In the genomic region with DNA sequence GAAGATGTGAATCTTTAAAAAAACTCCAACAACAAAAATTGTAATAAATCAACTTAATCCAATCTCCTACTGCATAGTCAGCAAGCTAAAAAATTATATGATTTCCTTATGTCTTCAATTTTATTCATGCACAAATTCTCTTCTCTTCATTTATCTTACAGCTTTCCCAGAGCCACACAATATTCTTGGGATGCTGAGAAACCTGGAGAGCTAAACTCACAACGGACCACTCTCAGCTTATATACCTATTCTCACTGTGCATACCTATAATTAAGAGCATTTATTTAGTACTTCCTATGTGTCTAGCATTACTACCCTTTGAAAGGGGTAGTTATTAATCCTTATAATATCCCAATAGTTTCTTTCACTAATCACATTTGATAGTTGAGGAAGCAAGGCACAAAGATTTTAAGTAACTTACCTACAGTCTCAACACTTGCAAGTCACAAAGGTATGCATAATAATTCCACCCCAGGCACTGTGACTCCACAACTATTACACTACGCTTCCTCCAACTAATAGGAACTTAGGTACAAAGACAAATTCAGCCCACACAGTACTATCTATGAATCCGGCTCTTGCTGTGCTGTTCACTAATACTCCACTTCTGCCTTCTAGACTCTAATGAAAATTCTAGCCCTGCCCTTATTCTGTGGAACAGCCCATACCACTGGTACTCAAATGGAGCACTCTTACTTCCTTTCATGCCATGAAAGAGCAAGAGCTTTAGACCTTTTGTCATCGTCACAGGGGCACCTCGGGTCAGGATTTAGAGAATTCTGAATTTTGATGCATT, we compare ENCODE assay signal across 26 cellular contexts.
"Had no signal": no experiment of that assay in that cellular context is flagged by ENCODE, and none has a peak within 500 bp of the region (broad histone marks: within the 10 kb centered on the region; RNA-seq: fewer than 3 reads in every experiment).

No MANE protein-coding gene starts in this region.

- H3K4me3 Mint-ChIP-seq: activated CD4-positive, alpha-beta memory T cell treated with anti-CD3 and anti-CD28 coated beads for 36 hours; activated CD4-positive, alpha-beta T cell treated with anti-CD3 and anti-CD28 coated beads, Interleukin-2, amount 10 ng/mL, durations not matched to agents 24 days and 14 days; activated naive CD8-positive, alpha-beta T cell treated with anti-CD3 and anti-CD28 coated beads, Interleukin-2, amount 10 ng/mL, durations not matched to agents 7 days and 5 days; T-helper 17 cell; WTC11 had no signal

- H3K36me3 ChIP-seq: cardiac muscle cell, Peyer's patch, SJCRH30 had no signal

- H3K27me3 ChIP-seq: cardiac muscle cell, Peyer's patch, SJCRH30 had no signal

- ATAC-seq: T-helper 17 cell, WTC11 had no signal

- H3K27ac Mint-ChIP-seq: activated CD4-positive, alpha-beta memory T cell treated with anti-CD3 and anti-CD28 coated beads for 36 hours; activated CD4-positive, alpha-beta T cell treated with anti-CD3 and anti-CD28 coated beads, Interleukin-2, amount 10 ng/mL, durations not matched to agents 24 days and 14 days; activated naive CD8-positive, alpha-beta T cell treated with anti-CD3 and anti-CD28 coated beads, Interleukin-2, amount 10 ng/mL, durations not matched to agents 7 days and 5 days; brain; T-helper 17 cell; WTC11 had no signal

- DNase-seq: activated CD4-positive, alpha-beta memory T cell treated with anti-CD3 and anti-CD28 coated beads for 36 hours; activated CD4-positive, alpha-beta T cell treated with anti-CD3 and anti-CD28 coated beads, Interleukin-2, amount 10 ng/mL, durations not matched to agents 24 days and 14 days; activated CD4-positive, CD25-positive, alpha-beta regulatory T cell treated with anti-CD3 and anti-CD28 coated beads, Interleukin-2, amount 50 U/mL, for 72 hours; activated CD8-positive, alpha-beta memory T cell treated with anti-CD3 and anti-CD28 coated beads, Interleukin-2, amount 50 U/mL, for 4 hours; activated naive CD4-positive, alpha-beta T cell treated with anti-CD3 and anti-CD28 coated beads, Interleukin-2, amount 50 U/mL, for 16 hours; activated naive CD8-positive, alpha-beta T cell treated with anti-CD3 and anti-CD28 coated beads, Interleukin-2, amount 10 ng/mL, durations not matched to agents 7 days and 5 days; amniotic stem cell; Kasumi-1; KBM-7; NCI-H1092; NCI-H1417 treated with DMSO at 0.1 percent for 48 hours; NCI-H1694; NCI-H2029; NCI-H345; NCI-H510A; NCI-H526 treated with DMSO at 0.1 percent for 48 hours; Peyer's patch; Right ventricle myocardium superior; SJCRH30; T-helper 17 cell; T-helper 9 cell had no signal

- FAIRE-seq: astrocyte had no signal

- H3K4me3 ChIP-seq: cardiac muscle cell, Peyer's patch, SJCRH30 had no signal

- H3K9me3 ChIP-seq: Peyer's patch, SJCRH30 had no signal

- H3K36me3 Mint-ChIP-seq: activated CD4-positive, alpha-beta memory T cell treated with anti-CD3 and anti-CD28 coated beads for 36 hours; activated naive CD8-positive, alpha-beta T cell treated with anti-CD3 and anti-CD28 coated beads, Interleukin-2, amount 10 ng/mL, durations not matched to agents 7 days and 5 days; brain; WTC11 had no signal

- H3K27ac ChIP-seq: cardiac muscle cell, Peyer's patch, RWPE1, SJCRH30 had no signal

- H3K9me3 Mint-ChIP-seq: activated CD4-positive, alpha-beta memory T cell treated with anti-CD3 and anti-CD28 coated beads for 36 hours; activated CD4-positive, alpha-beta T cell treated with anti-CD3 and anti-CD28 coated beads, Interleukin-2, amount 10 ng/mL, durations not matched to agents 24 days and 14 days; activated naive CD8-positive, alpha-beta T cell treated with anti-CD3 and anti-CD28 coated beads, Interleukin-2, amount 10 ng/mL, durations not matched to agents 7 days and 5 days; brain; WTC11 had no signal

- H3K27me3 Mint-ChIP-seq: activated CD4-positive, alpha-beta memory T cell treated with anti-CD3 and anti-CD28 coated beads for 36 hours; T-helper 17 cell had no signal
